Comparison of ENCODE assay signal across 16 cellular contexts in genomic region chr19:42452590-42452989, GRCh38. TPM values are rescaled to one million over a fixed set of nuclear protein-coding genes. Genes with fewer than 3 reads are reported as not detected.
"Had no signal": no experiment of that assay in that cellular context is flagged by ENCODE, and none has a peak within 500 bp of the region (broad histone marks: within the 10 kb centered on the region; RNA-seq: fewer than 3 reads in every experiment).

No MANE protein-coding gene starts in this region.

- H3K9ac ChIP-seq: parathyroid adenoma had no signal

- H3K27me3 ChIP-seq: upper lobe of right lung had no signal

- DNase-seq: activated CD4-positive, alpha-beta T cell treated with anti-CD3 and anti-CD28 coated beads, Interleukin-2, amount 50 U/mL, for 4 hours; activated gamma-delta T cell treated with Interleukin-2 at 50 U/mL for 16 hours; amniotic stem cell; effector CD8-positive, alpha-beta T cell; heart right ventricle; natural killer cell; stimulated activated CD4-positive, alpha-beta T cell treated with anti-CD3 and anti-CD28 coated beads, Interleukin-4, amount 100 ng/mL, for 4 hours; stimulated activated naive B cell treated with anti-CD40 and anti-IgM and Interleukin-4, amounts not matched to agents 10 μg/mL and 1 μg/mL and 100 μg/mL, for 72 hours; T1000; upper lobe of right lung; WERI-Rb-1 had no signal

- H3K4me3 Mint-ChIP-seq: natural killer cell; stimulated activated naive B cell treated with anti-CD40 and anti-IgM and Interleukin-4, amounts not matched to agents 10 μg/mL and 1 μg/mL and 100 μg/mL, for 72 hours had no signal

- H3K27ac Mint-ChIP-seq: activated naive CD4-positive, alpha-beta T cell treated with anti-CD3 and anti-CD28 coated beads, Interleukin-2, amount 50 U/mL, for 72 hours; natural killer cell had no signal

- H3K4me3 ChIP-seq: heart right ventricle, upper lobe of right lung had no signal

- ATAC-seq: activated naive CD4-positive, alpha-beta T cell treated with anti-CD3 and anti-CD28 coated beads, Interleukin-2, amount 50 U/mL, for 72 hours; esophagus mucosa; heart right ventricle; sciatic nerve; stimulated activated naive B cell treated with anti-CD40 and anti-IgM and Interleukin-4, amounts not matched to agents 10 μg/mL and 1 μg/mL and 100 μg/mL, for 72 hours; upper lobe of right lung had no signal

- H3K27ac ChIP-seq: parathyroid adenoma, upper lobe of right lung, WERI-Rb-1 had no signal

- H3K79me2 ChIP-seq: parathyroid adenoma had no signal

- H3K36me3 Mint-ChIP-seq: activated naive CD4-positive, alpha-beta T cell treated with anti-CD3 and anti-CD28 coated beads, Interleukin-2, amount 50 U/mL, for 72 hours; natural killer cell; stimulated activated naive B cell treated with anti-CD40 and anti-IgM and Interleukin-4, amounts not matched to agents 10 μg/mL and 1 μg/mL and 100 μg/mL, for 72 hours had no signal

- H2AFZ ChIP-seq: parathyroid adenoma had no signal

- H3K9me3 Mint-ChIP-seq: activated naive CD4-positive, alpha-beta T cell treated with anti-CD3 and anti-CD28 coated beads, Interleukin-2, amount 50 U/mL, for 72 hours; natural killer cell; stimulated activated naive B cell treated with anti-CD40 and anti-IgM and Interleukin-4, amounts not matched to agents 10 μg/mL and 1 μg/mL and 100 μg/mL, for 72 hours had no signal

- H3K36me3 ChIP-seq: heart right ventricle, upper lobe of right lung, WERI-Rb-1 had no signal

- H3K9me3 ChIP-seq: heart right ventricle, upper lobe of right lung had no signal

RNA-seq across cellular contexts. Expression of gene CXCL17, which starts 9.8 kb away (rescaled TPM):
- total RNA-seq: activated naive CD4-positive, alpha-beta T cell treated with anti-CD3 and anti-CD28 coated beads, Interleukin-2, amount 50 U/mL, for 72 hours; cerebellum; heart right ventricle; natural killer cell had no signal
